16 cellular contexts compared by ENCODE assay signal in genomic region chr12:130649101-130649571, GRCh38.
"Had no signal": no experiment of that assay in that cellular context is flagged by ENCODE, and none has a peak within 500 bp of the region (broad histone marks: within the 10 kb centered on the region; RNA-seq: fewer than 3 reads in every experiment).

No MANE protein-coding gene starts in this region.

- ATAC-seq: esophagus mucosa; naive thymus-derived CD4-positive, alpha-beta T cell; stimulated activated effector memory CD8-positive, alpha-beta T cell treated with anti-CD3 and anti-CD28 coated beads, Interleukin-12 subunit alpha, Interleukin-12 subunit beta, amount 100 ng/mL, for 72 hours; stimulated activated naive CD8-positive, alpha-beta T cell treated with anti-CD3 and anti-CD28 coated beads, Interleukin-15, Interleukin-2, amounts not matched to agents 100 U/mL and 50 U/mL, for 24 hours had no signal

- H3K4me1 Mint-ChIP-seq: naive thymus-derived CD4-positive, alpha-beta T cell; stimulated activated effector memory CD8-positive, alpha-beta T cell treated with anti-CD3 and anti-CD28 coated beads, Interleukin-12 subunit alpha, Interleukin-12 subunit beta, amount 100 ng/mL, for 72 hours had no signal

- DNase-seq: effector memory CD4-positive, alpha-beta T cell; heart left ventricle; hippocampal formation; kidney glomerular epithelial cell; mammary epithelial cell; naive thymus-derived CD4-positive, alpha-beta T cell; nephron progenitor cell; stimulated activated CD4-positive, alpha-beta T cell treated with anti-CD3 and anti-CD28 coated beads, Interleukin-4, amount 100 ng/mL, for 1 hour; stimulated activated CD8-positive, alpha-beta memory T cell treated with anti-CD3 and anti-CD28 coated beads, Interleukin-4, amount 100 ng/mL, for 48 hours; stimulated activated naive CD8-positive, alpha-beta T cell treated with anti-CD3 and anti-CD28 coated beads, Interleukin-15, Interleukin-2, amounts not matched to agents 100 U/mL and 50 U/mL, for 24 hours had no signal

- H3K27ac ChIP-seq: heart left ventricle, right atrium auricular region, suprapubic skin, tibial nerve had no signal

- H3K4me3 ChIP-seq: heart left ventricle, right atrium auricular region, smooth muscle cell, suprapubic skin, tibial nerve had no signal

- H3K4me3 Mint-ChIP-seq: naive thymus-derived CD4-positive, alpha-beta T cell; nephron progenitor cell; stimulated activated effector memory CD8-positive, alpha-beta T cell treated with anti-CD3 and anti-CD28 coated beads, Interleukin-12 subunit alpha, Interleukin-12 subunit beta, amount 100 ng/mL, for 72 hours had no signal

- H3K36me3 Mint-ChIP-seq: naive thymus-derived CD4-positive, alpha-beta T cell; stimulated activated effector memory CD8-positive, alpha-beta T cell treated with anti-CD3 and anti-CD28 coated beads, Interleukin-12 subunit alpha, Interleukin-12 subunit beta, amount 100 ng/mL, for 72 hours had no signal

- H3K9me3 ChIP-seq: right atrium auricular region had no signal

- H3K27me3 ChIP-seq: right atrium auricular region, suprapubic skin, tibial nerve had no signal

- H3K36me3 ChIP-seq: heart left ventricle, right atrium auricular region, suprapubic skin, tibial nerve had no signal

- H3K4me1 ChIP-seq: heart left ventricle, right atrium auricular region, suprapubic skin, tibial nerve had no signal

- H3K27ac Mint-ChIP-seq: naive thymus-derived CD4-positive, alpha-beta T cell; stimulated activated effector memory CD8-positive, alpha-beta T cell treated with anti-CD3 and anti-CD28 coated beads, Interleukin-12 subunit alpha, Interleukin-12 subunit beta, amount 100 ng/mL, for 72 hours had no signal

- H3K4me2 ChIP-seq: smooth muscle cell had no signal
